ENCODE assay signal across 9 cellular contexts in the genomic region with DNA sequence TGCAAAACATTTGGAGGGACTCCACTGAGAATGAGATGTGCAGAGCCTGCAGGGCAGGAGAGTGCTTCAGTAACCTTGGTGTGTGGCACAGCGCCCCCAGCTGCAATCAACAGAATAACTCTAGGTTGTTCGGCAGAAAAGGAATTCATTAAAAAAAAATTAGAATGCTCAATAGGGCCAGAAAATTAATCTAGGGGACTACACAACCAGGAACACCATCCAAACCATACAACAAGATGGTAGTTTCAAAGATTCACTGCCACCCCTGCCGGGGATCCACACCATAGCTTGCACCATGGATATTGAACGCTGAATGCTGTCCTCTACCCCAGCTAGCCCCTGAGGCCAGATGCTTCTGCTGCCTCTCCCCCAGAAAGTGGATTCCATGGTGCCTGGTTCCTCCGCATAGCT. TPM values are rescaled to one million over a fixed set of nuclear protein-coding genes. Genes with fewer than 3 reads are reported as not detected.
DNase-seq lines count a peak whose midpoint lies in the region; ATAC-seq and TF ChIP-seq lines count a peak whose summit lies in the region.
"Had no signal": no experiment of that assay in that cellular context is flagged by ENCODE, and none has a peak within 500 bp of the region (broad histone marks: within the 10 kb centered on the region; RNA-seq: fewer than 3 reads in every experiment).

No MANE protein-coding gene starts in this region.

- H3K27ac ChIP-seq in DND-41 (ENCODE audit: low read length) (no peak overlapping the region), hepatocyte (no peak overlapping the region), coronary artery (no peak overlapping the region)

- peak; percentile 53 for ATAC-seq in DND-41 (ENCODE audit: insufficient read depth, low read depth)
- ATAC-seq in GM21360 (IDR thresholded peaks at IDR 0.05; ENCODE audit: unreplicated experiment), result peak; percentile 49
- peak; percentile 69 for ATAC-seq in stimulated activated naive CD8-positive, alpha-beta T cell treated with anti-CD3 and anti-CD28 coated beads, Interleukin-15, amount 100 ng/mL, for 72 hours

- H3K9ac ChIP-seq in DND-41 (ENCODE audit: low read depth, low read length), result no peak overlapping the region

- H3K27ac Mint-ChIP-seq in activated CD4-positive, alpha-beta memory T cell treated with anti-CD3 and anti-CD28 coated beads, Interleukin-2, amount 10 ng/mL, durations not matched to agents 7 days and 5 days, result no peak overlapping the region
- no peak overlapping the region for H3K27ac Mint-ChIP-seq in stimulated activated naive CD8-positive, alpha-beta T cell treated with anti-CD3 and anti-CD28 coated beads, Interleukin-15, amount 100 ng/mL, for 72 hours
- H3K27ac Mint-ChIP-seq: T-helper 1 cell treated with Interleukin-12 subunit alpha and Interleukin-12 subunit beta and Interleukin-4 antibody, amounts not matched to agents 30 μg/mL and 1 μg/mL, for 36 hours had no signal

- H3K36me3 ChIP-seq in DND-41 (ENCODE audit: insufficient read depth, low read length) (peaks cover 5% of the 10 kb centered on the region; the same call in 1 of the 2 replicates), hepatocyte (replicated peaks; ENCODE audit: insufficient read depth, low read depth) (no peaks in the 10 kb centered on the region)

- H3K9me3 Mint-ChIP-seq in activated CD4-positive, alpha-beta memory T cell treated with anti-CD3 and anti-CD28 coated beads, Interleukin-2, amount 10 ng/mL, durations not matched to agents 7 days and 5 days, result no peaks in the 10 kb centered on the region
- H3K9me3 Mint-ChIP-seq in stimulated activated naive CD8-positive, alpha-beta T cell treated with anti-CD3 and anti-CD28 coated beads, Interleukin-15, amount 100 ng/mL, for 72 hours, result peaks cover 0 to 2% of the 10 kb centered on the region in 2 donors
- H3K9me3 Mint-ChIP-seq: T-helper 1 cell treated with Interleukin-12 subunit alpha and Interleukin-12 subunit beta and Interleukin-4 antibody, amounts not matched to agents 30 μg/mL and 1 μg/mL, for 36 hours had no signal

- DNase-seq in DND-41, result peak; percentile 36
- DNase-seq in M059J (ENCODE audit: low read depth), result peak; percentile 62
- DNase-seq in activated CD4-positive, alpha-beta memory T cell treated with anti-CD3 and anti-CD28 coated beads, Interleukin-2, amount 10 ng/mL, durations not matched to agents 7 days and 5 days, result peak; percentile 27
- peak; percentile 48 for DNase-seq in hepatocyte (ENCODE audit: low spot score)
- peak; percentile 15 to 37 for DNase-seq in stimulated activated naive CD8-positive, alpha-beta T cell treated with anti-CD3 and anti-CD28 coated beads, Interleukin-15, amount 100 ng/mL, for 72 hours
- no peak for DNase-seq in NCI-H2227 (lab: John Stamatoyannopoulos, UW; ENCODE audit: unreplicated experiment)
- no peak for DNase-seq in coronary artery (ENCODE audit: low spot score)

- H3K4me3 Mint-ChIP-seq in activated CD4-positive, alpha-beta memory T cell treated with anti-CD3 and anti-CD28 coated beads, Interleukin-2, amount 10 ng/mL, durations not matched to agents 7 days and 5 days, result no peak overlapping the region
- H3K4me3 Mint-ChIP-seq in stimulated activated naive CD8-positive, alpha-beta T cell treated with anti-CD3 and anti-CD28 coated beads, Interleukin-15, amount 100 ng/mL, for 72 hours, result no peak overlapping the region
- H3K4me3 Mint-ChIP-seq: T-helper 1 cell treated with Interleukin-12 subunit alpha and Interleukin-12 subunit beta and Interleukin-4 antibody, amounts not matched to agents 30 μg/mL and 1 μg/mL, for 36 hours had no signal

- POLR2A ChIA-PET in activated CD4-positive, alpha-beta memory T cell treated with anti-CD3 and anti-CD28 coated beads, Interleukin-2, amount 10 ng/mL, durations not matched to agents 7 days and 5 days (lab: Charles Lee), result no interaction called here

- no peak overlapping the region for H2AFZ ChIP-seq in DND-41 (ENCODE audit: low read depth, low read length)
- no peak overlapping the region for H2AFZ ChIP-seq in hepatocyte

- peaks cover 7% of the 10 kb centered on the region for H3K36me3 Mint-ChIP-seq in activated CD4-positive, alpha-beta memory T cell treated with anti-CD3 and anti-CD28 coated beads, Interleukin-2, amount 10 ng/mL, durations not matched to agents 7 days and 5 days (ENCODE audit: low read depth)

- no peaks in the 10 kb centered on the region for H3K79me2 ChIP-seq in DND-41 (ENCODE audit: insufficient read depth, low read length)
- H3K79me2 ChIP-seq in hepatocyte, result no peaks in the 10 kb centered on the region

- H4K20me1 ChIP-seq in DND-41 (ENCODE audit: insufficient read depth, low read length), result no peaks in the 10 kb centered on the region
- no peaks in the 10 kb centered on the region for H4K20me1 ChIP-seq in hepatocyte (ENCODE audit: insufficient read depth, poor library complexity, severe bottlenecking)

- no peaks in the 10 kb centered on the region for H3K9me2 ChIP-seq in hepatocyte (replicated peaks; ENCODE audit: insufficient read depth)

- peaks cover 17% of the 10 kb centered on the region for H3K27me3 Mint-ChIP-seq in activated CD4-positive, alpha-beta memory T cell treated with anti-CD3 and anti-CD28 coated beads, Interleukin-2, amount 10 ng/mL, durations not matched to agents 7 days and 5 days
- no peaks in the 10 kb centered on the region for H3K27me3 Mint-ChIP-seq in stimulated activated naive CD8-positive, alpha-beta T cell treated with anti-CD3 and anti-CD28 coated beads, Interleukin-15, amount 100 ng/mL, for 72 hours

- H3K4me3 ChIP-seq in DND-41 (ENCODE audit: low read depth in 1 of 2, low read length in 2 of 2), result no peak overlapping the region
- no peak overlapping the region for H3K4me3 ChIP-seq in hepatocyte
- no peak overlapping the region for H3K4me3 ChIP-seq in coronary artery

- WGBS in hepatocyte (ENCODE audit: low lambda C conversion rate, missing lambda C conversion rate), result 54% methylated on average over 5 of the region's 5 CpGs

- H3K4me1 ChIP-seq in DND-41 (ENCODE audit: insufficient read depth, low read length) (peaks cover 16% of the 10 kb centered on the region), hepatocyte (ENCODE audit: insufficient read depth) (peaks cover under 1% of the 10 kb centered on the region)

- CTCF ChIA-PET in activated CD4-positive, alpha-beta memory T cell treated with anti-CD3 and anti-CD28 coated beads, Interleukin-2, amount 10 ng/mL, durations not matched to agents 7 days and 5 days (lab: Charles Lee), result interaction anchor here (0.8 to 2.4 kb wide), 10 partner anchors 17 to 457 kb away, joined by 3 to 8 read pairs (median 3); no protein-coding TSS in a partner anchor

- H3K27me3 ChIP-seq in DND-41 (ENCODE audit: insufficient read depth, low read length, poor library complexity) (no peaks in the 10 kb centered on the region), hepatocyte (no peaks in the 10 kb centered on the region)

- peaks cover 10% of the 10 kb centered on the region for H3K4me1 Mint-ChIP-seq in activated CD4-positive, alpha-beta memory T cell treated with anti-CD3 and anti-CD28 coated beads, Interleukin-2, amount 10 ng/mL, durations not matched to agents 7 days and 5 days
- peaks cover 12% of the 10 kb centered on the region for H3K4me1 Mint-ChIP-seq in stimulated activated naive CD8-positive, alpha-beta T cell treated with anti-CD3 and anti-CD28 coated beads, Interleukin-15, amount 100 ng/mL, for 72 hours

- no peak overlapping the region for H3K4me2 ChIP-seq in DND-41 (ENCODE audit: insufficient read depth, low read length)
- H3K4me2 ChIP-seq in hepatocyte, result no peak overlapping the region

- H3K9me3 ChIP-seq in DND-41 (ENCODE audit: insufficient read depth, low read length, severe bottlenecking) (no peaks in the 10 kb centered on the region), hepatocyte (ENCODE audit: low read depth) (no peaks in the 10 kb centered on the region)

- TF ChIP-seq CTCF in DND-41 (IDR thresholded peaks at IDR 0.05; ENCODE audit: borderline replicate concordance, extremely low read depth, low read length, poor library complexity, severe bottlenecking) (peak; percentile 64), hepatocyte (IDR thresholded peaks at IDR 0.05; ENCODE audit: poor library complexity) (peak; percentile 49), coronary artery (IDR thresholded peaks at IDR 0.05) (no peak)

RNA-seq across cellular contexts. Expression of gene THUMPD2, which starts 50.1 kb away (rescaled TPM):
- total RNA-seq in M059J (2014; rRNA removed; shearing (Covaris generic)), result 5.3 and 8.9 TPM in 2 replicates
- total RNA-seq in activated CD4-positive, alpha-beta memory T cell treated with anti-CD3 and anti-CD28 coated beads, Interleukin-2, amount 10 ng/mL, durations not matched to agents 7 days and 5 days, result 10 to 100 TPM; 12.9 to 13.3 TPM
- 12.2 and 12.8 TPM in 2 replicates for total RNA-seq in hepatocyte
- 6.5 and 8.3 TPM in 2 replicates for polyA plus RNA-seq in hepatocyte

Comparison
In these comparisons a context has a peak if more than half of its experiments do, and no peak if none do; other contexts are left out.
1. DNase-seq: peak in DND-41 (single experiment), M059J (single experiment), activated CD4-positive, alpha-beta memory T cell treated with anti-CD3 and anti-CD28 coated beads, Interleukin-2, amount 10 ng/mL, durations not matched to agents 7 days and 5 days (single experiment), hepatocyte (single experiment) and stimulated activated naive CD8-positive, alpha-beta T cell treated with anti-CD3 and anti-CD28 coated beads, Interleukin-15, amount 100 ng/mL, for 72 hours (2 of 2); none in NCI-H2227 (single experiment) and coronary artery (single experiment).
2. Peak in every context shown above with its lines, with median percentiles within 50 percentile points of each other: ATAC-seq.